Comparison of ENCODE assay signal across 8 cellular contexts in genomic region chr18:21740474-21740723, GRCh38. TPM values are rescaled to one million over a fixed set of nuclear protein-coding genes. Genes with fewer than 3 reads are reported as not detected.
DNase-seq lines count a peak whose midpoint lies in the region; ATAC-seq, FAIRE-seq and TF ChIP-seq lines count a peak whose summit lies in the region.

No MANE protein-coding gene starts in this region.

- H3K4me3 ChIP-seq in PC-9 (peak overlapping the region; percentile 80; the same call in 1 of the 2 replicates), ascending aorta (peak overlapping the region; percentile 76 to 88), iPS-11a (ENCODE audit: low read depth, low read length) (peak overlapping the region; percentile 79), small intestine (ENCODE audit: low read depth in 1 of 2, low read length in 2 of 2) (peak overlapping the region in 1 of 2 donors; percentile 87)

- H4K20me1 ChIP-seq in PC-9 (ENCODE audit: insufficient read depth), result no peaks in the 10 kb centered on the region

- H3K79me2 ChIP-seq in PC-9 (ENCODE audit: low read depth), result peaks cover 38% of the 10 kb centered on the region

- H3K4me1 ChIP-seq in PC-9 (replicated peaks; ENCODE audit: insufficient read depth) (peaks cover 4% of the 10 kb centered on the region; the same call in 1 of the 2 replicates), ascending aorta (peaks cover 0 to 5% of the 10 kb centered on the region in 2 donors), small intestine (ENCODE audit: control insufficient read depth in 2 of 2, insufficient read depth in 1 of 2, low read depth in 1 of 2, low read length in 1 of 2) (peaks cover 0 to 2% of the 10 kb centered on the region in 2 donors)

- no peaks in the 10 kb centered on the region for H3K27me3 ChIP-seq in PC-9 (ENCODE audit: insufficient read depth, low read depth)
- no peaks in the 10 kb centered on the region for H3K27me3 ChIP-seq in ascending aorta
- no peaks in the 10 kb centered on the region for H3K27me3 ChIP-seq in small intestine (ENCODE audit: control insufficient read depth in 2 of 2, insufficient read depth in 2 of 2, low read length in 2 of 2)

- CTCF ChIA-PET in PC-9 (lab: Charles Lee), result interaction anchor here (1.1 kb wide), 1 partner anchor 140 kb away, joined by 5 read pairs; the partner anchor contains the start of gene ESCO1

- TSS peak; percentile 74 for BruUV-seq in PC-9 (replicated peaks; lab: Mats Ljungman, UMichigan)

- H2AFZ ChIP-seq in PC-9, result peak overlapping the region; percentile 66

- TF ChIP-seq CTCF in 22Rv1 (IDR thresholded peaks at IDR 0.05), result no peak
- TF ChIP-seq CTCF in PC-9 (conservative IDR thresholded peaks at IDR 0.05), result no peak
- no peak for TF ChIP-seq CTCF in ascending aorta (IDR thresholded peaks at IDR 0.05)

- DNase-seq in PC-9, result peak; percentile 78 to 96
- DNase-seq in ascending aorta (ENCODE audit: low spot score in 2 of 2), result peak in 1 of 2 donors; percentile 99
- peak; percentile 98 for DNase-seq in small intestine
- no peak for DNase-seq in kidney tubule cell (ENCODE audit: low spot score)

- 0% methylated on average over 14 of the region's 14 CpGs for WGBS in small intestine, 3 donors

- FAIRE-seq in small intestine (lab: Jason Lieb, UNC), result peak; percentile 71

- H3K27ac ChIP-seq in 22Rv1, result peak overlapping the region; percentile 92
- H3K27ac ChIP-seq in PC-9, result 0 out of 2 replicates have a peak overlapping the region, but pooled peaks have one; percentile 72
- peak overlapping the region; percentile 96 to 99 for H3K27ac ChIP-seq in ascending aorta
- peak overlapping the region in 1 of 2 donors; percentile 99 for H3K27ac ChIP-seq in small intestine (ENCODE audit: low read depth in 1 of 2, low read length in 1 of 2)

- H3K36me3 ChIP-seq in PC-9 (ENCODE audit: low read depth) (no peaks in the 10 kb centered on the region), ascending aorta (no peaks in the 10 kb centered on the region), small intestine (ENCODE audit: control insufficient read depth in 2 of 2, insufficient read depth in 2 of 2, low read length in 2 of 2) (no peaks in the 10 kb centered on the region)

- H3K4me2 ChIP-seq in PC-9, result peak overlapping the region; percentile 76

- peak; percentile 98 for ATAC-seq in GM18505 (IDR thresholded peaks at IDR 0.05; ENCODE audit: unreplicated experiment)
- peak; percentile 94 for ATAC-seq in HG02943 (IDR thresholded peaks at IDR 0.05; ENCODE audit: low read depth, unreplicated experiment)

- POLR2A ChIA-PET in PC-9 (lab: Charles Lee; ENCODE audit: unreplicated experiment), result interaction anchor here (0.6 kb wide), 1 partner anchor 85 kb away, joined by 3 read pairs; no protein-coding TSS in a partner anchor

- no peaks in the 10 kb centered on the region for H3K9me2 ChIP-seq in PC-9 (ENCODE audit: insufficient read depth)

- no peaks in the 10 kb centered on the region for H3F3A ChIP-seq in PC-9 (ENCODE audit: insufficient read depth, low read depth)

- no peak for TF ChIP-seq POLR2A in GM18505 (IDR thresholded peaks at IDR 0.05; ENCODE audit: borderline replicate concordance, extremely low read depth, insufficient read depth, insufficient read length)

- intact Hi-C loops in PC-9 (cut with micrococcal nuclease; ENCODE audit: unreplicated experiment) (loop anchor here (10.0 kb wide), 2 partner anchors 66 to 126 kb away; partner anchors contain the start of gene SNRPD1), ascending aorta (cut with DNase I) (loop anchor here (1.0 to 10.0 kb wide), 3 partner anchors 36 to 424 kb away; partner anchors contain the start of genes ABHD3 and GATA6)

- no peaks in the 10 kb centered on the region; the same call in 1 of the 2 replicates for H3K9me3 ChIP-seq in PC-9 (ENCODE audit: insufficient read depth, low read depth)
- H3K9me3 ChIP-seq in ascending aorta, result peaks cover 0 to 5% of the 10 kb centered on the region in 2 donors
- H3K9me3 ChIP-seq in small intestine (ENCODE audit: control insufficient read depth, low read depth), result no peaks in the 10 kb centered on the region

RNA-seq across cellular contexts. Expression of gene MIB1, which starts 0.2 kb away (rescaled TPM):
- total RNA-seq in PC-9 (2021) (40.1 and 40.3 TPM in 2 replicates), ascending aorta (11.0 TPM)
- 1 to 10 TPM; 3.1 to 5.1 (median 3.5) TPM for polyA plus RNA-seq in small intestine

RNA-seq across cellular contexts. Expression of gene ABHD3, which starts 35.8 kb away (rescaled TPM):
- total RNA-seq in PC-9 (2021), result 23.4 and 33.7 TPM in 2 replicates
- total RNA-seq in ascending aorta, result 9.6 TPM
- polyA plus RNA-seq in small intestine, result 100 to 1,000 TPM in 1 of 3 donors, 10 to 100 TPM in 2; 27.4 to 104 (median 40.8) TPM
